ENCODE assay signal across 8 cellular contexts in genomic region chr10:123148414-123149161, GRCh38. TPM values are rescaled to one million over a fixed set of nuclear protein-coding genes. Genes with fewer than 3 reads are reported as not detected.
A peak's percentile ranks its signal among the peaks of the same experiment; 100 is the strongest.
DNase-seq lines count a peak whose midpoint lies in the region; ATAC-seq and TF ChIP-seq lines count a peak whose summit lies in the region.

No MANE protein-coding gene starts in this region.

- no peak for TF ChIP-seq POLR2A in thyroid gland (IDR thresholded peaks at IDR 0.05)

- 2 to 5% methylated on average over 12 to 17 of the region's 55 CpGs for WGBS in thyroid gland, 2 donors

- intact Hi-C loops in thyroid gland (cut with DNase I), result no loop called here

- H3K4me1 Mint-ChIP-seq in activated CD8-positive, alpha-beta memory T cell treated with anti-CD3 and anti-CD28 coated beads, Interleukin-2, amount 10 ng/mL, durations not matched to agents 7 days and 5 days, result peaks cover 51% of the 10 kb centered on the region
- H3K4me1 Mint-ChIP-seq in stimulated activated naive CD8-positive, alpha-beta T cell treated with anti-CD3 and anti-CD28 coated beads, Interleukin-15, amount 100 ng/mL, for 72 hours, result peaks cover 77% of the 10 kb centered on the region

- peaks cover 66% of the 10 kb centered on the region for H3K27me3 Mint-ChIP-seq in activated CD8-positive, alpha-beta memory T cell treated with anti-CD3 and anti-CD28 coated beads, Interleukin-2, amount 10 ng/mL, durations not matched to agents 7 days and 5 days
- peaks cover 80% of the 10 kb centered on the region for H3K27me3 Mint-ChIP-seq in stimulated activated naive CD8-positive, alpha-beta T cell treated with anti-CD3 and anti-CD28 coated beads, Interleukin-15, amount 100 ng/mL, for 72 hours

- CTCF ChIA-PET in activated CD8-positive, alpha-beta memory T cell treated with anti-CD3 and anti-CD28 coated beads, Interleukin-2, amount 10 ng/mL, durations not matched to agents 7 days and 5 days (lab: Charles Lee), result interaction anchor here (1.2 to 3.9 kb wide), 5 partner anchors 10 to 106 kb away, joined by 3 to 26 read pairs (median 5); no protein-coding TSS in a partner anchor

- H3K9me3 Mint-ChIP-seq in activated CD8-positive, alpha-beta memory T cell treated with anti-CD3 and anti-CD28 coated beads, Interleukin-2, amount 10 ng/mL, durations not matched to agents 7 days and 5 days (ENCODE audit: low read depth), result no peaks in the 10 kb centered on the region
- no peaks in the 10 kb centered on the region for H3K9me3 Mint-ChIP-seq in stimulated activated naive CD8-positive, alpha-beta T cell treated with anti-CD3 and anti-CD28 coated beads, Interleukin-15, amount 100 ng/mL, for 72 hours

- no peak for DNase-seq in activated CD8-positive, alpha-beta memory T cell treated with anti-CD3 and anti-CD28 coated beads, Interleukin-2, amount 10 ng/mL, durations not matched to agents 7 days and 5 days
- DNase-seq in activated CD8-positive, alpha-beta memory T cell treated with anti-CD3 and anti-CD28 coated beads, Interleukin-2, amount 50 U/mL, for 4 hours, result no peak
- DNase-seq in NCI-H748 treated with DMSO at 0.1 percent for 48 hours (lab: John Stamatoyannopoulos, UW) (peak; percentile 6), epithelial cell of proximal tubule (ENCODE audit: low read depth) (no peak), GM03348 (ENCODE audit: low spot score) (no peak), thyroid gland (no peak)
- peak in 1 of 2 donors; percentile 29 for DNase-seq in stimulated activated naive CD8-positive, alpha-beta T cell treated with anti-CD3 and anti-CD28 coated beads, Interleukin-15, amount 100 ng/mL, for 72 hours

- H3K27ac Mint-ChIP-seq in activated CD8-positive, alpha-beta memory T cell treated with anti-CD3 and anti-CD28 coated beads, Interleukin-2, amount 10 ng/mL, durations not matched to agents 7 days and 5 days, result peak overlapping the region; percentile 54
- H3K27ac Mint-ChIP-seq in stimulated activated naive CD8-positive, alpha-beta T cell treated with anti-CD3 and anti-CD28 coated beads, Interleukin-15, amount 100 ng/mL, for 72 hours, result no peak overlapping the region

- H3K36me3 ChIP-seq in thyroid gland, result no peaks in the 10 kb centered on the region

- H3K36me3 Mint-ChIP-seq in activated CD8-positive, alpha-beta memory T cell treated with anti-CD3 and anti-CD28 coated beads, Interleukin-2, amount 10 ng/mL, durations not matched to agents 7 days and 5 days, result peaks cover 4% of the 10 kb centered on the region

- H3K27ac ChIP-seq in thyroid gland, result no peak overlapping the region

- TF ChIP-seq CTCF in epithelial cell of proximal tubule (conservative IDR thresholded peaks at IDR 0.05; ENCODE audit: low read depth, low read length) (no peak), thyroid gland (IDR thresholded peaks at IDR 0.05) (no peak)

- peak overlapping the region; percentile 2 for H3K4me3 ChIP-seq in epithelial cell of proximal tubule (ENCODE audit: low read depth, low read length)
- H3K4me3 ChIP-seq in thyroid gland (replicated peaks in 1 of 3), result no peak overlapping the region

- peak overlapping the region; percentile 40 for H3K4me3 Mint-ChIP-seq in activated CD8-positive, alpha-beta memory T cell treated with anti-CD3 and anti-CD28 coated beads, Interleukin-2, amount 10 ng/mL, durations not matched to agents 7 days and 5 days
- peak overlapping the region; percentile 70 to 73 for H3K4me3 Mint-ChIP-seq in stimulated activated naive CD8-positive, alpha-beta T cell treated with anti-CD3 and anti-CD28 coated beads, Interleukin-15, amount 100 ng/mL, for 72 hours

- H3K27me3 ChIP-seq in thyroid gland, result peaks cover 63% of the 10 kb centered on the region

- H3K4me1 ChIP-seq in thyroid gland, result peaks cover 6 to 44% of the 10 kb centered on the region in 2 donors

- H3K9me3 ChIP-seq in thyroid gland, result no peaks in the 10 kb centered on the region

- no peak for ATAC-seq in activated CD8-positive, alpha-beta memory T cell treated with anti-CD3 and anti-CD28 coated beads, Interleukin-2, amount 10 ng/mL, durations not matched to agents 7 days and 5 days
- peak; percentile 10 for ATAC-seq in stimulated activated naive CD8-positive, alpha-beta T cell treated with anti-CD3 and anti-CD28 coated beads, Interleukin-15, amount 100 ng/mL, for 72 hours
- no peak for ATAC-seq in HG03342 (IDR thresholded peaks at IDR 0.05; ENCODE audit: unreplicated experiment)

RNA-seq across cellular contexts. Expression of gene HMX2, which starts 0.7 kb away (rescaled TPM):
- total RNA-seq in activated CD8-positive, alpha-beta memory T cell treated with anti-CD3 and anti-CD28 coated beads, Interleukin-2, amount 10 ng/mL, durations not matched to agents 7 days and 5 days, result not detected
- total RNA-seq in epithelial cell of proximal tubule (not detected in 2 replicates), thyroid gland (not detected)

RNA-seq across cellular contexts. Expression of gene BUB3, which starts 5.6 kb away (rescaled TPM):
- total RNA-seq in activated CD8-positive, alpha-beta memory T cell treated with anti-CD3 and anti-CD28 coated beads, Interleukin-2, amount 10 ng/mL, durations not matched to agents 7 days and 5 days, result 100 to 1,000 TPM; 282 to 319 TPM
- total RNA-seq in epithelial cell of proximal tubule (128 and 226 TPM in 2 replicates), thyroid gland (100 to 1,000 TPM in 1 of 4 donors, 10 to 100 TPM in 3; 67.9 to 117 (median 88.0) TPM)

RNA-seq across cellular contexts. Expression of gene HMX3, which starts 12.8 kb away (rescaled TPM):
- total RNA-seq in activated CD8-positive, alpha-beta memory T cell treated with anti-CD3 and anti-CD28 coated beads, Interleukin-2, amount 10 ng/mL, durations not matched to agents 7 days and 5 days, result not detected
- not detected in 2 replicates for total RNA-seq in epithelial cell of proximal tubule
- not detected for total RNA-seq in thyroid gland
